8 cellular contexts compared by ENCODE assay signal in genomic region chrX:115344885-115345653, GRCh38. TPM values are rescaled to one million over a fixed set of nuclear protein-coding genes. Genes with fewer than 3 reads are reported as not detected.
DNase-seq lines count a peak whose midpoint lies in the region; ATAC-seq and TF ChIP-seq lines count a peak whose summit lies in the region.

No MANE protein-coding gene starts in this region.

- ATAC-seq in omental fat pad (ENCODE audit: low FRiP score) (peak; percentile 95), natural killer cell (no peak), HG02759 (IDR thresholded peaks at IDR 0.05; ENCODE audit: unreplicated experiment) (no peak), HG02588 (IDR thresholded peaks at IDR 0.05; ENCODE audit: unreplicated experiment) (no peak)

- no peak overlapping the region for H3K27ac Mint-ChIP-seq in natural killer cell

- no peaks in the 10 kb centered on the region for H3K9me3 Mint-ChIP-seq in natural killer cell

- no peak for TF ChIP-seq CTCF in omental fat pad (IDR thresholded peaks at IDR 0.05)
- TF ChIP-seq CTCF in natural killer cell (IDR thresholded peaks at IDR 0.05) = no peak

- no peaks in the 10 kb centered on the region for H3K36me3 Mint-ChIP-seq in natural killer cell

- intact Hi-C loops in natural killer cell (cut with micrococcal nuclease) = no loop called here

- no peaks in the 10 kb centered on the region for H3K4me1 Mint-ChIP-seq in natural killer cell

- peaks cover 0 to 24% of the 10 kb centered on the region in 2 donors for H3K27me3 Mint-ChIP-seq in natural killer cell (ENCODE audit: low read depth in 2 of 2)

- no peak overlapping the region for H3K4me3 Mint-ChIP-seq in natural killer cell

- DNase-seq in AG08395 (ENCODE audit: low spot score) (peak; percentile 93), MV-4-11 (lab: John Stamatoyannopoulos, UW) (peak; percentile 57), T1000 (lab: John Stamatoyannopoulos, UW) (peak; percentile 16), globus pallidus (ENCODE audit: low spot score) (peak; percentile 88), omental fat pad (ENCODE audit: low spot score) (peak; percentile 55), natural killer cell (no peak)

RNA-seq across cellular contexts. Expression of gene LUZP4, which starts 55.6 kb away (rescaled TPM):
- not detected for total RNA-seq in omental fat pad
- not detected for total RNA-seq in natural killer cell
